27 cellular contexts compared by ENCODE assay signal in the genomic region with DNA sequence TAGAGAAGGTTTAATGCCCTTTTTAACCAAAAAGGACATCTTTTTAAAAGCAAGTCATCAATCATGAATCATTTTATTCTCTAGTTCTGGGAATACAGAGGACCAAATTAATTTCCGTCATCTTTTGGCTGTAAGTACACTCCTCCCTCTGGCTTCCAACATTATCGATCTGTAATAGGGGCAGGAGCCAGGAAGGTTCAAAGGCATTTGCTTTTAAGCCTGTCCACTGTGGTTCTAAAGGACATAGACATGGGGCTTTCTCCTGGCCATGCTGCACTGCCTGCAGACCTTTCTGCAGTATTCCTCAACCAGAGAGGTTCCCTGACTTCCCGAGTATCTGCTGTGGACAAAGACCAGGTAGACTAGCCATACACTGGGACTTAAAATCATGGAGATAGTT.
"Had no signal": no experiment of that assay in that cellular context is flagged by ENCODE, and none has a peak within 500 bp of the region (broad histone marks: within the 10 kb centered on the region; RNA-seq: fewer than 3 reads in every experiment).

No MANE protein-coding gene starts in this region.

- H3K27me3 ChIP-seq: testis, thyroid gland, tibial artery, tibial nerve, transverse colon, upper lobe of left lung, upper lobe of right lung, uterus, vagina had no signal

- H3K27ac ChIP-seq: stomach, suprapubic skin, testis, thoracic aorta, thyroid gland, tibial artery, tibial nerve, transverse colon, upper lobe of left lung, upper lobe of right lung, uterus, vagina had no signal

- FAIRE-seq: urothelium cell line had no signal

- ATAC-seq: stimulated activated effector memory CD8-positive, alpha-beta T cell treated with anti-CD3 and anti-CD28 coated beads, Interleukin-12 subunit alpha, Interleukin-12 subunit beta, amount 100 ng/mL, for 72 hours; stimulated activated memory B cell treated with anti-CD40 and anti-IgM and Interleukin-4, amounts not matched to agents 10 μg/mL and 1 μg/mL and 100 μg/mL, for 72 hours; stimulated activated naive B cell treated with anti-CD40 and anti-IgM and Interleukin-4, amounts not matched to agents 10 μg/mL and 1 μg/mL and 100 μg/mL, for 72 hours; stimulated activated naive CD8-positive, alpha-beta T cell treated with anti-CD3 and anti-CD28 coated beads, Interleukin-15, amount 100 ng/mL, for 72 hours; stimulated activated naive CD8-positive, alpha-beta T cell treated with anti-CD3 and anti-CD28 coated beads, Interleukin-15, Interleukin-2, amounts not matched to agents 100 U/mL and 50 U/mL, for 24 hours; upper lobe of right lung had no signal

- H3K9me3 ChIP-seq: suprapubic skin, testis, thoracic aorta, thyroid gland, tibial artery, transverse colon, upper lobe of left lung, upper lobe of right lung, uterus, vagina had no signal

- H3K36me3 ChIP-seq: stomach, suprapubic skin, thoracic aorta, thyroid gland, tibial artery, tibial nerve, transverse colon, upper lobe of left lung, upper lobe of right lung, uterus, vagina had no signal

- H3K4me3 ChIP-seq: stomach, suprapubic skin, testis, thoracic aorta, thyroid gland, tibial artery, tibial nerve, transverse colon, upper lobe of left lung, upper lobe of right lung, uterus, vagina had no signal

- H3K4me1 ChIP-seq: stomach, suprapubic skin, testis, tibial artery, tibial nerve, transverse colon, upper lobe of left lung, upper lobe of right lung, uterus, vagina had no signal

- DNase-seq: stimulated activated CD4-positive, alpha-beta T cell treated with anti-CD3 and anti-CD28 coated beads, Interleukin-2, amount 100 ng/mL, for 48 hours; stimulated activated CD4-positive, alpha-beta T cell treated with anti-CD3 and anti-CD28 coated beads, Interleukin-4, amount 100 ng/mL, for 1 hour; stimulated activated CD4-positive, alpha-beta T cell treated with anti-CD3 and anti-CD28 coated beads, Interleukin-4, amount 100 ng/mL, for 24 hours; stimulated activated CD4-positive, alpha-beta T cell treated with anti-CD3 and anti-CD28 coated beads, Interleukin-4, amount 100 ng/mL, for 4 hours; stimulated activated CD8-positive, alpha-beta memory T cell treated with anti-CD3 and anti-CD28 coated beads, Interleukin-4, amount 100 ng/mL, for 48 hours; stimulated activated naive B cell treated with anti-CD40 and anti-IgM and Interleukin-4, amounts not matched to agents 10 μg/mL and 1 μg/mL and 100 μg/mL, for 72 hours; stimulated activated naive CD4-positive, alpha-beta T cell; stimulated activated naive CD4-positive, alpha-beta T cell treated with Interleukin-2 at 50 U/mL for 16 hours; stimulated activated naive CD8-positive, alpha-beta T cell treated with anti-CD3 and anti-CD28 coated beads, Interleukin-15, amount 100 ng/mL, for 72 hours; stimulated activated naive CD8-positive, alpha-beta T cell treated with anti-CD3 and anti-CD28 coated beads, Interleukin-15, Interleukin-2, amounts not matched to agents 100 U/mL and 50 U/mL, for 24 hours; stomach; substantia nigra; testis; thyroid gland; tibial artery; transverse colon; trophoblast cell; upper lobe of left lung; upper lobe of right lung; uterus had no signal
